Comparison of ENCODE assay signal across 21 cellular contexts in the genomic region with DNA sequence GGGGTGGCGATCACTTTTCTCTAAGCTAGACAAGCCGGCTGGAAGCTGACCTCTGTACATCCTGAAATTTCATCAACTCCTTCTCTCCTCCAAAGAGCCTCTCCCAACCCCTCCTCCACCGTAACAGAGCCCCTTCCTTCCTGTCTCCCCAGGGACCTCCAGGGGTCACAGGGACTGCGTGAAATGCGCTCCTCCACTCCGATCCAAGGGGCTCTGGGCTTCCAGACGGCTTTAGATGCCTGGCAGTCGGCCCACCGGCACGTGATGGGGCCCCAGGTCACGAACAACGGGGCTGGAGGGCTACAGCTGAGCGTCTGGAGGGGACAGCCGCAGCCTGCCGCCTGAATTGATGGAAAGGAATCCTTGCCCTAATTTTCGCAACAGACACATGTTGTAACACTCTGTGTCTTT.
A peak's percentile ranks its signal among the peaks of the same experiment; 100 is the strongest.
DNase-seq lines count a peak whose midpoint lies in the region; ATAC-seq, FAIRE-seq and TF ChIP-seq lines count a peak whose summit lies in the region.
"Had no signal": no experiment of that assay in that cellular context is flagged by ENCODE, and none has a peak within 500 bp of the region (broad histone marks: within the 10 kb centered on the region; RNA-seq: fewer than 3 reads in every experiment).

No MANE protein-coding gene starts in this region.

- H3K4me3 ChIP-seq in kidney (ENCODE audit: low read length in 2 of 2), result no peak overlapping the region
- H3K4me3 ChIP-seq in spleen, result no peak overlapping the region
- H3K4me3 ChIP-seq: esophagus muscularis mucosa, SK-N-MC, skin epidermis had no signal

- no peaks in the 10 kb centered on the region for H3K4me1 ChIP-seq in kidney (ENCODE audit: control insufficient read depth in 1 of 2, insufficient read depth in 1 of 2, low read depth in 1 of 2, low read length in 2 of 2)
- H3K4me1 ChIP-seq in spleen, result no peaks in the 10 kb centered on the region

- no peak overlapping the region for H3K9ac ChIP-seq in kidney (ENCODE audit: low read length in 2 of 2)

- no peak overlapping the region for H3K27ac Mint-ChIP-seq in stimulated activated effector memory CD8-positive, alpha-beta T cell treated with anti-CD3 and anti-CD28 coated beads, Interleukin-12 subunit alpha, Interleukin-12 subunit beta, amount 100 ng/mL, for 72 hours
- H3K27ac Mint-ChIP-seq: activated naive CD8-positive, alpha-beta T cell treated with anti-CD3 and anti-CD28 coated beads, Interleukin-2, amount 50 U/mL, for 24 hours; activated T-helper 1 cell treated with anti-CD3 and anti-CD28 coated beads, Interleukin-12 subunit alpha, Interleukin-12 subunit beta, Interleukin-2, Interleukin-4 antibody, amounts not matched to agents 30 ng/mL and 10 ng/mL and 1 ng/mL, durations not matched to agents 14 hours and 24 hours and 36 hours had no signal

- 33 to 47% (median 39%) methylated on average over 16 of the region's 16 CpGs for WGBS in spleen, 5 donors

- H3K27ac ChIP-seq in kidney (ENCODE audit: low read depth in 2 of 2, low read length in 2 of 2) (no peak overlapping the region), spleen (no peak overlapping the region)
- H3K27ac ChIP-seq: esophagus muscularis mucosa, SK-N-MC had no signal

- H3K36me3 ChIP-seq in kidney (ENCODE audit: control insufficient read depth in 1 of 2, insufficient read depth in 2 of 2, low read length in 2 of 2), result no peaks in the 10 kb centered on the region
- no peaks in the 10 kb centered on the region for H3K36me3 ChIP-seq in spleen
- H3K36me3 ChIP-seq: esophagus muscularis mucosa had no signal

- H3K36me3 Mint-ChIP-seq in stimulated activated effector memory CD8-positive, alpha-beta T cell treated with anti-CD3 and anti-CD28 coated beads, Interleukin-12 subunit alpha, Interleukin-12 subunit beta, amount 100 ng/mL, for 72 hours, result no peaks in the 10 kb centered on the region

- H3K27me3 ChIP-seq in spleen (replicated peaks in 1 of 7), result peaks cover 0 to 57% (median 0%) of the 10 kb centered on the region in 7 donors
- H3K27me3 ChIP-seq: esophagus muscularis mucosa had no signal

- H3K9me3 ChIP-seq in kidney (ENCODE audit: control insufficient read depth in 1 of 2, low read length in 2 of 2) (no peaks in the 10 kb centered on the region), spleen (no peaks in the 10 kb centered on the region)
- H3K9me3 ChIP-seq: esophagus muscularis mucosa had no signal

- intact Hi-C loops in kidney (cut with DNase I) (no loop called here), spleen (cut with DNase I; ENCODE audit: low total_unique reads) (no loop called here)

- no peak for TF ChIP-seq POLR2A in spleen (IDR thresholded peaks at IDR 0.05)
- TF ChIP-seq POLR2A in GM12892 (IDR thresholded peaks at IDR 0.05; ENCODE audit: low read depth, low read length), result no peak

- FAIRE-seq in kidney (lab: Jason Lieb, UNC) (no peak), GM12892 (lab: Jason Lieb, UNC) (no peak)

- TF ChIP-seq CTCF in kidney (IDR thresholded peaks at IDR 0.05; ENCODE audit: borderline replicate concordance, extremely low read depth, insufficient read depth) (no peak), spleen (IDR thresholded peaks at IDR 0.05 in 8 of 11, conservative IDR thresholded peaks at IDR 0.05 in 3 of 11) (no peak)

- ATAC-seq in stimulated activated effector memory CD8-positive, alpha-beta T cell treated with anti-CD3 and anti-CD28 coated beads, Interleukin-12 subunit alpha, Interleukin-12 subunit beta, amount 100 ng/mL, for 72 hours, result no peak
- ATAC-seq: activated naive CD8-positive, alpha-beta T cell treated with anti-CD3 and anti-CD28 coated beads, Interleukin-2, amount 50 U/mL, for 24 hours had no signal

- H3K9me3 Mint-ChIP-seq in stimulated activated effector memory CD8-positive, alpha-beta T cell treated with anti-CD3 and anti-CD28 coated beads, Interleukin-12 subunit alpha, Interleukin-12 subunit beta, amount 100 ng/mL, for 72 hours, result no peaks in the 10 kb centered on the region
- H3K9me3 Mint-ChIP-seq: activated naive CD8-positive, alpha-beta T cell treated with anti-CD3 and anti-CD28 coated beads, Interleukin-2, amount 50 U/mL, for 24 hours; activated T-helper 1 cell treated with anti-CD3 and anti-CD28 coated beads, Interleukin-12 subunit alpha, Interleukin-12 subunit beta, Interleukin-2, Interleukin-4 antibody, amounts not matched to agents 30 ng/mL and 10 ng/mL and 1 ng/mL, durations not matched to agents 14 hours and 24 hours and 36 hours had no signal

- no peak overlapping the region for H3K4me3 Mint-ChIP-seq in stimulated activated effector memory CD8-positive, alpha-beta T cell treated with anti-CD3 and anti-CD28 coated beads, Interleukin-12 subunit alpha, Interleukin-12 subunit beta, amount 100 ng/mL, for 72 hours
- H3K4me3 Mint-ChIP-seq: activated naive CD8-positive, alpha-beta T cell treated with anti-CD3 and anti-CD28 coated beads, Interleukin-2, amount 50 U/mL, for 24 hours; activated T-helper 1 cell treated with anti-CD3 and anti-CD28 coated beads, Interleukin-12 subunit alpha, Interleukin-12 subunit beta, Interleukin-2, Interleukin-4 antibody, amounts not matched to agents 30 ng/mL and 10 ng/mL and 1 ng/mL, durations not matched to agents 14 hours and 24 hours and 36 hours had no signal

- DNase-seq in NCI-H2227 treated with DMSO at 0.1 percent for 48 hours (lab: John Stamatoyannopoulos, UW) (peak; percentile 20), dermis blood vessel endothelial cell (peak; percentile 21), kidney (peak; percentile 74), spleen (peak; percentile 35), NCI-H128 (lab: John Stamatoyannopoulos, UW; ENCODE audit: unreplicated experiment) (no peak), NOMO-1 (lab: John Stamatoyannopoulos, UW; ENCODE audit: unreplicated experiment in 2 of 2) (no peak), GM12892 (ENCODE audit: insufficient read length) (no peak)
- DNase-seq in stimulated activated effector memory CD8-positive, alpha-beta T cell treated with anti-CD3 and anti-CD28 coated beads, Interleukin-12 subunit alpha, Interleukin-12 subunit beta, amount 100 ng/mL, for 72 hours (ENCODE audit: low spot score in 2 of 2), result no peak
- DNase-seq: activated CD4-positive, CD25-positive, alpha-beta regulatory T cell treated with anti-CD3 and anti-CD28 coated beads, Interleukin-2, amount 50 U/mL, for 72 hours; activated naive CD8-positive, alpha-beta T cell treated with anti-CD3 and anti-CD28 coated beads, Interleukin-2, amount 50 U/mL, for 24 hours; H7; kidney glomerular epithelial cell; NCI-H2081 treated with DMSO at 0.1 percent for 48 hours; NCI-H526 treated with DMSO at 0.1 percent for 48 hours; occipital lobe; stimulated activated CD8-positive, alpha-beta memory T cell treated with anti-CD3 and anti-CD28 coated beads, Interleukin-4, amount 100 ng/mL, for 48 hours; T-helper 9 cell had no signal

- no peaks in the 10 kb centered on the region for H3K4me1 Mint-ChIP-seq in stimulated activated effector memory CD8-positive, alpha-beta T cell treated with anti-CD3 and anti-CD28 coated beads, Interleukin-12 subunit alpha, Interleukin-12 subunit beta, amount 100 ng/mL, for 72 hours
- H3K4me1 Mint-ChIP-seq: activated naive CD8-positive, alpha-beta T cell treated with anti-CD3 and anti-CD28 coated beads, Interleukin-2, amount 50 U/mL, for 24 hours had no signal

Comparison
In these comparisons a context has a peak if more than half of its experiments do, and no peak if none do; other contexts are left out.
1. DNase-seq: peak in NCI-H2227 treated with DMSO at 0.1 percent for 48 hours (single experiment), dermis blood vessel endothelial cell (single experiment), kidney (single experiment) and spleen (single experiment); none in stimulated activated effector memory CD8-positive, alpha-beta T cell treated with anti-CD3 and anti-CD28 coated beads, Interleukin-12 subunit alpha, Interleukin-12 subunit beta, amount 100 ng/mL, for 72 hours (0 of 2), NCI-H128 (single experiment), NOMO-1 (0 of 2) and GM12892 (single experiment).